Comparison of ENCODE assay signal across 8 cellular contexts in genomic region chr7:85890244-85890811, GRCh38.
DNase-seq lines count a peak whose midpoint lies in the region; ATAC-seq, FAIRE-seq and TF ChIP-seq lines count a peak whose summit lies in the region.

No MANE protein-coding gene starts in this region.

- no peak overlapping the region for H3K27ac ChIP-seq in GM23248
- no peak overlapping the region for H3K27ac ChIP-seq in SK-N-MC

- no peaks in the 10 kb centered on the region for H3K4me1 ChIP-seq in GM23248 (ENCODE audit: insufficient read depth)

- H3K36me3 ChIP-seq in GM23248 (ENCODE audit: low read depth): no peaks in the 10 kb centered on the region
- H3K36me3 ChIP-seq in SK-N-MC (ENCODE audit: insufficient read depth, low read length): no peaks in the 10 kb centered on the region

- H3K4me1 Mint-ChIP-seq in type B pancreatic cell (ENCODE audit: unreplicated experiment): no peaks in the 10 kb centered on the region
- no peaks in the 10 kb centered on the region for H3K4me1 Mint-ChIP-seq in activated T-cell treated with anti-CD3 and anti-CD28 coated beads, Interleukin-2, amount 50 U/mL, for 72 hours (ENCODE audit: low read depth)

- H3F3A ChIP-seq in GM23248 (ENCODE audit: insufficient read depth): no peaks in the 10 kb centered on the region

- H3K79me2 ChIP-seq in GM23248 (ENCODE audit: insufficient read depth): no peaks in the 10 kb centered on the region

- H4K20me1 ChIP-seq in GM23248 (ENCODE audit: insufficient read depth): no peaks in the 10 kb centered on the region

- in situ Hi-C loops in GM23248 (cut with MboI): loop anchor here (10.0 kb wide), 1 partner anchor 574 kb away; no protein-coding TSS in a partner anchor

- no peak overlapping the region for H3K4me3 Mint-ChIP-seq in type B pancreatic cell
- no peak overlapping the region for H3K4me3 Mint-ChIP-seq in activated T-cell treated with anti-CD3 and anti-CD28 coated beads, Interleukin-2, amount 50 U/mL, for 72 hours

- no peak overlapping the region for H2AFZ ChIP-seq in GM23248

- no peaks in the 10 kb centered on the region for H3K9me2 ChIP-seq in GM23248 (ENCODE audit: insufficient read depth)

- no peak for ATAC-seq in activated T-cell treated with anti-CD3 and anti-CD28 coated beads, Interleukin-2, amount 50 U/mL, for 72 hours (replicated peaks in 1 of 2)

- FAIRE-seq in G401.6 (lab: Jason Lieb, UNC): peak; percentile 94

- H3K27ac Mint-ChIP-seq in type B pancreatic cell: no peak overlapping the region
- no peak overlapping the region for H3K27ac Mint-ChIP-seq in activated T-cell treated with anti-CD3 and anti-CD28 coated beads, Interleukin-2, amount 50 U/mL, for 72 hours

- H3K36me3 Mint-ChIP-seq in type B pancreatic cell: no peaks in the 10 kb centered on the region
- H3K36me3 Mint-ChIP-seq in activated T-cell treated with anti-CD3 and anti-CD28 coated beads, Interleukin-2, amount 50 U/mL, for 72 hours (ENCODE audit: insufficient read depth in 2 of 2): no peaks in the 10 kb centered on the region

- H3K4me3 ChIP-seq in GM23248 (no peak overlapping the region), SK-N-MC (no peak overlapping the region)

- no peak overlapping the region for H3K4me2 ChIP-seq in GM23248 (ENCODE audit: unreplicated experiment)

- no peaks in the 10 kb centered on the region for H3K9me3 Mint-ChIP-seq in type B pancreatic cell
- no peaks in the 10 kb centered on the region for H3K9me3 Mint-ChIP-seq in activated T-cell treated with anti-CD3 and anti-CD28 coated beads, Interleukin-2, amount 50 U/mL, for 72 hours

- H3K9ac ChIP-seq in GM23248 (no peak overlapping the region), SK-N-MC (ENCODE audit: insufficient read length) (no peak overlapping the region)

- peak; percentile 69 for DNase-seq in GM23248
- DNase-seq in LoVo (ENCODE audit: low spot score): peak; percentile 76
- peak; percentile 3 for DNase-seq in SK-N-MC (ENCODE audit: low read depth, low spot score)
- peak; percentile 46 for DNase-seq in globus pallidus (ENCODE audit: low spot score)
- no peak for DNase-seq in type B pancreatic cell (ENCODE audit: extremely low spot score, unreplicated experiment)
- no peak for DNase-seq in islet precursor cell
- no peak for DNase-seq in activated T-cell treated with anti-CD3 and anti-CD28 coated beads, Interleukin-2, amount 50 U/mL, for 72 hours

- H3K27me3 Mint-ChIP-seq in type B pancreatic cell: no peaks in the 10 kb centered on the region
- H3K27me3 Mint-ChIP-seq in activated T-cell treated with anti-CD3 and anti-CD28 coated beads, Interleukin-2, amount 50 U/mL, for 72 hours (ENCODE audit: low read depth): no peaks in the 10 kb centered on the region

- H3K27me3 ChIP-seq in GM23248 (replicated peaks; ENCODE audit: insufficient read depth): no peaks in the 10 kb centered on the region

- peak; percentile 88 for TF ChIP-seq CTCF in type B pancreatic cell (conservative IDR thresholded peaks at IDR 0.05)

- H3K9me3 ChIP-seq in GM23248 (ENCODE audit: low read depth) (no peaks in the 10 kb centered on the region), SK-N-MC (ENCODE audit: low read depth, low read length) (no peaks in the 10 kb centered on the region)

Comparison
In these comparisons a context has a peak if more than half of its experiments do, and no peak if none do; other contexts are left out.
1. DNase-seq: peak in GM23248 (single experiment), LoVo (single experiment), SK-N-MC (single experiment) and globus pallidus (single experiment); none in type B pancreatic cell (single experiment), islet precursor cell (single experiment) and activated T-cell treated with anti-CD3 and anti-CD28 coated beads, Interleukin-2, amount 50 U/mL, for 72 hours (0 of 2).